Comparison of ENCODE assay signal across 23 cellular contexts in genomic region chr5:6754766-6755165, GRCh38.
"Had no signal": no experiment of that assay in that cellular context is flagged by ENCODE, and none has a peak within 500 bp of the region (broad histone marks: within the 10 kb centered on the region; RNA-seq: fewer than 3 reads in every experiment).

No MANE protein-coding gene starts in this region.

- H3K4me3 ChIP-seq: esophagus muscularis mucosa, heart right ventricle, right atrium auricular region, thoracic aorta had no signal

- H3K27me3 ChIP-seq: brain microvascular endothelial cell, esophagus muscularis mucosa, foreskin keratinocyte, heart right ventricle, right atrium auricular region had no signal

- H3K27me3 Mint-ChIP-seq: activated CD4-positive, alpha-beta memory T cell treated with anti-CD3 and anti-CD28 coated beads, Interleukin-2, amount 10 ng/mL, durations not matched to agents 7 days and 5 days; activated CD4-positive, alpha-beta T cell treated with anti-CD3 and anti-CD28 coated beads, Interleukin-2, amount 10 ng/mL, durations not matched to agents 24 days and 14 days; activated naive CD8-positive, alpha-beta T cell treated with anti-CD3 and anti-CD28 coated beads, Interleukin-2, amount 10 ng/mL, durations not matched to agents 7 days and 5 days; dendritic cell treated with granulocyte-macrophage colony-stimulating factor and Interleukin-4, amounts not matched to agents 40 ng/mL and 50 ng/mL, for 4 days; naive thymus-derived CD8-positive, alpha-beta T cell; stimulated activated naive CD8-positive, alpha-beta T cell treated with anti-CD3 and anti-CD28 coated beads, Interleukin-15, Interleukin-2, amounts not matched to agents 100 ng/mL and 50 ng/mL, for 24 hours; type B pancreatic cell had no signal

- DNase-seq: activated CD4-positive, alpha-beta memory T cell treated with anti-CD3 and anti-CD28 coated beads, Interleukin-2, amount 10 ng/mL, durations not matched to agents 7 days and 5 days; activated CD4-positive, alpha-beta T cell treated with anti-CD3 and anti-CD28 coated beads, Interleukin-2, amount 10 ng/mL, durations not matched to agents 24 days and 14 days; activated CD4-positive, CD25-positive, alpha-beta regulatory T cell treated with anti-CD3 and anti-CD28 coated beads, Interleukin-2, amount 50 U/mL, for 72 hours; activated CD8-positive, alpha-beta memory T cell treated with anti-CD3 and anti-CD28 coated beads, Interleukin-2, amount 50 U/mL, for 48 hours; activated naive CD4-positive, alpha-beta T cell treated with Interleukin-2 at 50 U/mL for 16 hours; activated naive CD8-positive, alpha-beta T cell treated with anti-CD3 and anti-CD28 coated beads, Interleukin-2, amount 10 ng/mL, durations not matched to agents 7 days and 5 days; activated T-cell treated with anti-CD3 and anti-CD28 coated beads, Interleukin-2, amount 50 U/mL, for 48 hours; brain microvascular endothelial cell; central memory CD4-positive, alpha-beta T cell; foreskin keratinocyte; heart right ventricle; naive thymus-derived CD8-positive, alpha-beta T cell; stimulated activated CD4-positive, alpha-beta T cell treated with anti-CD3 and anti-CD28 coated beads, Interleukin-2, amount 100 ng/mL, for 48 hours; T-helper 2 cell had no signal

- H3K9me3 Mint-ChIP-seq: activated CD4-positive, alpha-beta memory T cell treated with anti-CD3 and anti-CD28 coated beads, Interleukin-2, amount 10 ng/mL, durations not matched to agents 7 days and 5 days; activated CD4-positive, alpha-beta T cell treated with anti-CD3 and anti-CD28 coated beads, Interleukin-2, amount 10 ng/mL, durations not matched to agents 24 days and 14 days; activated naive CD8-positive, alpha-beta T cell treated with anti-CD3 and anti-CD28 coated beads, Interleukin-2, amount 10 ng/mL, durations not matched to agents 7 days and 5 days; activated T-helper 2 cell treated with anti-CD3 and anti-CD28 coated beads, Interferon-gamma antibody, Interleukin-2, Interleukin-4, amounts not matched to agents 10 μg/mL and 5 μg/mL and 100 μg/mL, durations not matched to agents 14 hours and 24 hours and 36 hours; dendritic cell treated with granulocyte-macrophage colony-stimulating factor and Interleukin-4, amounts not matched to agents 40 ng/mL and 50 ng/mL, for 4 days; naive thymus-derived CD8-positive, alpha-beta T cell; neural crest cell; stimulated activated naive CD8-positive, alpha-beta T cell treated with anti-CD3 and anti-CD28 coated beads, Interleukin-15, Interleukin-2, amounts not matched to agents 100 ng/mL and 50 ng/mL, for 24 hours; type B pancreatic cell had no signal

- H3K9me3 ChIP-seq: esophagus muscularis mucosa, heart right ventricle, right atrium auricular region, thoracic aorta had no signal

- ATAC-seq: foreskin keratinocyte; heart right ventricle; naive thymus-derived CD8-positive, alpha-beta T cell had no signal

- H3K4me1 ChIP-seq: esophagus muscularis mucosa, foreskin keratinocyte, right atrium auricular region had no signal

- H3K27ac Mint-ChIP-seq: activated CD4-positive, alpha-beta memory T cell treated with anti-CD3 and anti-CD28 coated beads, Interleukin-2, amount 10 ng/mL, durations not matched to agents 7 days and 5 days; activated CD4-positive, alpha-beta T cell treated with anti-CD3 and anti-CD28 coated beads, Interleukin-2, amount 10 ng/mL, durations not matched to agents 24 days and 14 days; activated naive CD8-positive, alpha-beta T cell treated with anti-CD3 and anti-CD28 coated beads, Interleukin-2, amount 10 ng/mL, durations not matched to agents 7 days and 5 days; activated T-helper 2 cell treated with anti-CD3 and anti-CD28 coated beads, Interferon-gamma antibody, Interleukin-2, Interleukin-4, amounts not matched to agents 10 μg/mL and 5 μg/mL and 100 μg/mL, durations not matched to agents 14 hours and 24 hours and 36 hours; dendritic cell treated with granulocyte-macrophage colony-stimulating factor and Interleukin-4, amounts not matched to agents 40 ng/mL and 50 ng/mL, for 4 days; stimulated activated naive CD8-positive, alpha-beta T cell treated with anti-CD3 and anti-CD28 coated beads, Interleukin-15, Interleukin-2, amounts not matched to agents 100 ng/mL and 50 ng/mL, for 24 hours had no signal

- H3K27ac ChIP-seq: brain microvascular endothelial cell, esophagus muscularis mucosa, foreskin keratinocyte, heart right ventricle, parathyroid adenoma, right atrium auricular region had no signal

- H3K4me1 Mint-ChIP-seq: activated CD4-positive, alpha-beta memory T cell treated with anti-CD3 and anti-CD28 coated beads, Interleukin-2, amount 10 ng/mL, durations not matched to agents 7 days and 5 days; neural crest cell had no signal

- H3K4me3 Mint-ChIP-seq: activated CD4-positive, alpha-beta memory T cell treated with anti-CD3 and anti-CD28 coated beads, Interleukin-2, amount 10 ng/mL, durations not matched to agents 7 days and 5 days; activated CD4-positive, alpha-beta T cell treated with anti-CD3 and anti-CD28 coated beads, Interleukin-2, amount 10 ng/mL, durations not matched to agents 24 days and 14 days; activated naive CD8-positive, alpha-beta T cell treated with anti-CD3 and anti-CD28 coated beads, Interleukin-2, amount 10 ng/mL, durations not matched to agents 7 days and 5 days; dendritic cell treated with granulocyte-macrophage colony-stimulating factor and Interleukin-4, amounts not matched to agents 40 ng/mL and 50 ng/mL, for 4 days; naive thymus-derived CD8-positive, alpha-beta T cell; neural crest cell; stimulated activated naive CD8-positive, alpha-beta T cell treated with anti-CD3 and anti-CD28 coated beads, Interleukin-15, Interleukin-2, amounts not matched to agents 100 ng/mL and 50 ng/mL, for 24 hours; type B pancreatic cell had no signal
